ENCODE assay signal across 1 cellular context in genomic region chr1:226491093-226491850, GRCh38.
TF ChIP-seq lines count a peak whose summit lies in the region.

No MANE protein-coding gene starts in this region.

TF ChIP-seq in GM23338, 12 proteins besides CTCF, POLR2A, EP300 and RAD21 (continued from another document):
- TF ChIP-seq ZNF462 (CRISPR knock-in tag; IDR thresholded peaks at IDR 0.05) (no peak), ZNF331 (CRISPR knock-in tag; IDR thresholded peaks at IDR 0.05; ENCODE audit: low read depth) (no peak), ZNF114 (CRISPR knock-in tag; IDR thresholded peaks at IDR 0.05) (no peak), NANOG (IDR thresholded peaks at IDR 0.05; ENCODE audit: borderline replicate concordance) (no peak), CREB1 (CRISPR knock-in tag; IDR thresholded peaks at IDR 0.05; ENCODE audit: low read depth) (no peak), STAT1 (IDR thresholded peaks at IDR 0.05; ENCODE audit: unreplicated experiment) (no peak), EZH2 (IDR thresholded peaks at IDR 0.05; ENCODE audit: low read depth, unreplicated experiment) (no peak)
- TF ChIP-seq, protein P1, sequence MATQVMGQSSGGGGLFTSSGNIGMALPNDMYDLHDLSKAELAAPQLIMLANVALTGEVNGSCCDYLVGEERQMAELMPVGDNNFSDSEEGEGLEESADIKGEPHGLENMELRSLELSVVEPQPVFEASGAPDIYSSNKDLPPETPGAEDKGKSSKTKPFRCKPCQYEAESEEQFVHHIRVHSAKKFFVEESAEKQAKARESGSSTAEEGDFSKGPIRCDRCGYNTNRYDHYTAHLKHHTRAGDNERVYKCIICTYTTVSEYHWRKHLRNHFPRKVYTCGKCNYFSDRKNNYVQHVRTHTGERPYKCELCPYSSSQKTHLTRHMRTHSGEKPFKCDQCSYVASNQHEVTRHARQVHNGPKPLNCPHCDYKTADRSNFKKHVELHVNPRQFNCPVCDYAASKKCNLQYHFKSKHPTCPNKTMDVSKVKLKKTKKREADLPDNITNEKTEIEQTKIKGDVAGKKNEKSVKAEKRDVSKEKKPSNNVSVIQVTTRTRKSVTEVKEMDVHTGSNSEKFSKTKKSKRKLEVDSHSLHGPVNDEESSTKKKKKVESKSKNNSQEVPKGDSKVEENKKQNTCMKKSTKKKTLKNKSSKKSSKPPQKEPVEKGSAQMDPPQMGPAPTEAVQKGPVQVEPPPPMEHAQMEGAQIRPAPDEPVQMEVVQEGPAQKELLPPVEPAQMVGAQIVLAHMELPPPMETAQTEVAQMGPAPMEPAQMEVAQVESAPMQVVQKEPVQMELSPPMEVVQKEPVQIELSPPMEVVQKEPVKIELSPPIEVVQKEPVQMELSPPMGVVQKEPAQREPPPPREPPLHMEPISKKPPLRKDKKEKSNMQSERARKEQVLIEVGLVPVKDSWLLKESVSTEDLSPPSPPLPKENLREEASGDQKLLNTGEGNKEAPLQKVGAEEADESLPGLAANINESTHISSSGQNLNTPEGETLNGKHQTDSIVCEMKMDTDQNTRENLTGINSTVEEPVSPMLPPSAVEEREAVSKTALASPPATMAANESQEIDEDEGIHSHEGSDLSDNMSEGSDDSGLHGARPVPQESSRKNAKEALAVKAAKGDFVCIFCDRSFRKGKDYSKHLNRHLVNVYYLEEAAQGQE (IDR thresholded peaks at IDR 0.05; ENCODE audit: unreplicated experiment), result no peak
- TF ChIP-seq, protein P2, sequence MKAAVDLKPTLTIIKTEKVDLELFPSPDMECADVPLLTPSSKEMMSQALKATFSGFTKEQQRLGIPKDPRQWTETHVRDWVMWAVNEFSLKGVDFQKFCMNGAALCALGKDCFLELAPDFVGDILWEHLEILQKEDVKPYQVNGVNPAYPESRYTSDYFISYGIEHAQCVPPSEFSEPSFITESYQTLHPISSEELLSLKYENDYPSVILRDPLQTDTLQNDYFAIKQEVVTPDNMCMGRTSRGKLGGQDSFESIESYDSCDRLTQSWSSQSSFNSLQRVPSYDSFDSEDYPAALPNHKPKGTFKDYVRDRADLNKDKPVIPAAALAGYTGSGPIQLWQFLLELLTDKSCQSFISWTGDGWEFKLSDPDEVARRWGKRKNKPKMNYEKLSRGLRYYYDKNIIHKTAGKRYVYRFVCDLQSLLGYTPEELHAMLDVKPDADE (IDR thresholded peaks at IDR 0.05), result no peak
